22 cellular contexts compared by ENCODE assay signal in genomic region chr13:66748712-66749111, GRCh38.
"Had no signal": no experiment of that assay in that cellular context is flagged by ENCODE, and none has a peak within 500 bp of the region (broad histone marks: within the 10 kb centered on the region; RNA-seq: fewer than 3 reads in every experiment).

No MANE protein-coding gene starts in this region.

- ATAC-seq: effector memory CD8-positive, alpha-beta T cell; gastrocnemius medialis; heart right ventricle; natural killer cell treated with Interleukin-12 subunit alpha and Interleukin-12 subunit beta and Interleukin-15 and Interleukin-18, amount 100 ng/mL, for 72 hours; SK-N-SH treated with all-trans-retinoic acid at 6 μM for 48 hours; T-helper 17 cell had no signal

- DNase-seq: activated CD4-positive, alpha-beta T cell treated with anti-CD3 and anti-CD28 coated beads for 4 hours; amygdala; dermis blood vessel endothelial cell; effector memory CD8-positive, alpha-beta T cell; gastrocnemius medialis; heart right ventricle; mesendoderm; retina; SHP77 treated with DMSO at 0.1 percent for 48 hours; stimulated activated CD4-positive, alpha-beta T cell treated with anti-CD3 and anti-CD28 coated beads, Interleukin-4, amount 100 ng/mL, for 4 hours; stimulated activated CD8-positive, alpha-beta memory T cell treated with anti-CD3 and anti-CD28 coated beads, Interleukin-4, amount 100 ng/mL, for 48 hours; T-helper 17 cell; WERI-Rb-1 had no signal

- H3K36me3 ChIP-seq: gastrocnemius medialis, heart right ventricle, WERI-Rb-1 had no signal

- H3K4me1 Mint-ChIP-seq: activated naive CD4-positive, alpha-beta T cell treated with anti-CD3 and anti-CD28 coated beads, Interleukin-2, amount 50 U/mL, for 24 hours; T-helper 17 cell had no signal

- FAIRE-seq: islet of Langerhans had no signal

- H3K27me3 ChIP-seq: gastrocnemius medialis, heart right ventricle had no signal

- H3K9me3 Mint-ChIP-seq: activated naive CD4-positive, alpha-beta T cell treated with anti-CD3 and anti-CD28 coated beads, Interleukin-2, amount 50 U/mL, for 24 hours; brain had no signal

- H3K9me3 ChIP-seq: gastrocnemius medialis had no signal

- H3K27me3 Mint-ChIP-seq: activated naive CD4-positive, alpha-beta T cell treated with anti-CD3 and anti-CD28 coated beads, Interleukin-2, amount 50 U/mL, for 24 hours; effector memory CD8-positive, alpha-beta T cell; natural killer cell treated with Interleukin-12 subunit alpha and Interleukin-12 subunit beta and Interleukin-15 and Interleukin-18, amount 100 ng/mL, for 72 hours; stimulated activated naive CD8-positive, alpha-beta T cell treated with anti-CD3 and anti-CD28 coated beads, Interleukin-15, Interleukin-2, amounts not matched to agents 100 ng/mL and 50 ng/mL, for 24 hours; T-helper 17 cell; type B pancreatic cell had no signal

- H3K4me3 Mint-ChIP-seq: activated naive CD4-positive, alpha-beta T cell treated with anti-CD3 and anti-CD28 coated beads, Interleukin-2, amount 50 U/mL, for 24 hours; brain; effector memory CD8-positive, alpha-beta T cell; natural killer cell treated with Interleukin-12 subunit alpha and Interleukin-12 subunit beta and Interleukin-15 and Interleukin-18, amount 100 ng/mL, for 72 hours; stimulated activated naive CD8-positive, alpha-beta T cell treated with anti-CD3 and anti-CD28 coated beads, Interleukin-15, Interleukin-2, amounts not matched to agents 100 ng/mL and 50 ng/mL, for 24 hours; T-helper 17 cell; type B pancreatic cell had no signal

- H3K27ac ChIP-seq: epithelial cell of prostate, gastrocnemius medialis, heart right ventricle, WERI-Rb-1 had no signal

- H3K36me3 Mint-ChIP-seq: activated naive CD4-positive, alpha-beta T cell treated with anti-CD3 and anti-CD28 coated beads, Interleukin-2, amount 50 U/mL, for 24 hours; brain; natural killer cell treated with Interleukin-12 subunit alpha and Interleukin-12 subunit beta and Interleukin-15 and Interleukin-18, amount 100 ng/mL, for 72 hours; type B pancreatic cell had no signal

- H3K27ac Mint-ChIP-seq: activated naive CD4-positive, alpha-beta T cell treated with anti-CD3 and anti-CD28 coated beads, Interleukin-2, amount 50 U/mL, for 24 hours; activated T-helper 2 cell treated with anti-CD3 and anti-CD28 coated beads, Interferon-gamma antibody, Interleukin-2, Interleukin-4, amounts not matched to agents 10 μg/mL and 5 μg/mL and 100 μg/mL, durations not matched to agents 14 hours and 24 hours and 36 hours; brain; effector memory CD8-positive, alpha-beta T cell; natural killer cell treated with Interleukin-12 subunit alpha and Interleukin-12 subunit beta and Interleukin-15 and Interleukin-18, amount 100 ng/mL, for 72 hours; stimulated activated naive CD8-positive, alpha-beta T cell treated with anti-CD3 and anti-CD28 coated beads, Interleukin-15, Interleukin-2, amounts not matched to agents 100 ng/mL and 50 ng/mL, for 24 hours; T-helper 17 cell; type B pancreatic cell had no signal

- H3K4me3 ChIP-seq: gastrocnemius medialis, heart right ventricle had no signal

- H3K4me1 ChIP-seq: gastrocnemius medialis had no signal
